1 cellular context compared by ENCODE assay signal in genomic region chr12:26767116-26767515, GRCh38.
TF ChIP-seq lines count a peak whose summit lies in the region.

No MANE protein-coding gene starts in this region.

TF ChIP-seq in GM12878, 131 proteins besides CTCF, POLR2A, EP300 and RAD21 (continued from another document):
- TF ChIP-seq NR2F1 (conservative IDR thresholded peaks at IDR 0.05) (peak; percentile 90), CREB1 (IDR thresholded peaks at IDR 0.05; ENCODE audit: low read depth) (no peak), EED (IDR thresholded peaks at IDR 0.05; ENCODE audit: low read depth) (no peak)
